Comparison of ENCODE assay signal across 17 cellular contexts in genomic region chr2:68418855-68419254, GRCh38. TPM values are rescaled to one million over a fixed set of nuclear protein-coding genes. Genes with fewer than 3 reads are reported as not detected.
DNase-seq lines count a peak whose midpoint lies in the region; ATAC-seq, FAIRE-seq and TF ChIP-seq lines count a peak whose summit lies in the region.
"Had no signal": no experiment of that assay in that cellular context is flagged by ENCODE, and none has a peak within 500 bp of the region (broad histone marks: within the 10 kb centered on the region; RNA-seq: fewer than 3 reads in every experiment).

No MANE protein-coding gene starts in this region.

- no peaks in the 10 kb centered on the region for H3K9me3 ChIP-seq in neuronal stem cell (replicated peaks in 1 of 2; ENCODE audit: control insufficient read depth in 2 of 2, insufficient read depth in 1 of 2, low read depth in 1 of 2, low read length in 2 of 2)
- H3K9me3 ChIP-seq in smooth muscle cell (replicated peaks; ENCODE audit: low read depth), result no peaks in the 10 kb centered on the region
- H3K9me3 ChIP-seq in CD4-positive, alpha-beta T cell (ENCODE audit: control insufficient read depth, low read length), result no peaks in the 10 kb centered on the region
- H3K9me3 ChIP-seq: left ventricle myocardium inferior, right atrium auricular region had no signal

- intact Hi-C loops in CD4-positive, alpha-beta T cell (cut with DNase I, micrococcal nuclease), result no loop called here

- DNase-seq in GM12892 (ENCODE audit: insufficient read length) (no peak), neuronal stem cell (ENCODE audit: low spot score) (no peak), smooth muscle cell (lab: John Stamatoyannopoulos, UW; ENCODE audit: unreplicated experiment) (no peak)
- DNase-seq in central memory CD8-positive, alpha-beta T cell (ENCODE audit: low spot score in 2 of 2), result no peak
- no peak for DNase-seq in effector CD8-positive, alpha-beta T cell (lab: John Stamatoyannopoulos, UW)
- no peak for DNase-seq in CD4-positive, alpha-beta T cell
- DNase-seq: activated naive CD4-positive, alpha-beta T cell; left ventricle myocardium inferior; naive thymus-derived CD8-positive, alpha-beta T cell; NCI-H2081 treated with DMSO at 0.1 percent for 48 hours; SHP77 treated with DMSO at 0.1 percent for 48 hours; stimulated activated CD4-positive, alpha-beta T cell treated with anti-CD3 and anti-CD28 coated beads, Interleukin-2, amount 100 ng/mL, for 48 hours had no signal

- no peaks in the 10 kb centered on the region for H3K79me1 ChIP-seq in neuronal stem cell (ENCODE audit: low read depth, low read length)

- peaks cover 2% of the 10 kb centered on the region for H3K36me3 Mint-ChIP-seq in central memory CD8-positive, alpha-beta T cell (ENCODE audit: insufficient read depth)
- no peaks in the 10 kb centered on the region for H3K36me3 Mint-ChIP-seq in CD4-positive, alpha-beta T cell (ENCODE audit: low read depth)
- H3K36me3 Mint-ChIP-seq: naive thymus-derived CD8-positive, alpha-beta T cell had no signal

- ATAC-seq in HG03280 (IDR thresholded peaks at IDR 0.05; ENCODE audit: unreplicated experiment), result peak; percentile 49
- no peak for ATAC-seq in central memory CD8-positive, alpha-beta T cell (replicated peaks; ENCODE audit: extremely low read depth, poor library complexity, severe bottlenecking)
- ATAC-seq in HG03097 (IDR thresholded peaks at IDR 0.05; ENCODE audit: low FRiP score, unreplicated experiment), result no peak
- ATAC-seq in CD4-positive, alpha-beta T cell (ENCODE audit: poor library complexity), result no peak
- ATAC-seq: naive thymus-derived CD8-positive, alpha-beta T cell had no signal

- H3K4me1 Mint-ChIP-seq in central memory CD8-positive, alpha-beta T cell, result peaks cover 50% of the 10 kb centered on the region
- no peaks in the 10 kb centered on the region for H3K4me1 Mint-ChIP-seq in CD4-positive, alpha-beta T cell (ENCODE audit: low read depth)

- POLR2A ChIA-PET in CD4-positive, alpha-beta T cell (lab: Charles Lee), result no interaction called here

- no peaks in the 10 kb centered on the region for H3K9me3 Mint-ChIP-seq in central memory CD8-positive, alpha-beta T cell
- no peaks in the 10 kb centered on the region for H3K9me3 Mint-ChIP-seq in CD4-positive, alpha-beta T cell
- H3K9me3 Mint-ChIP-seq: naive thymus-derived CD8-positive, alpha-beta T cell had no signal

- no peak overlapping the region for H3K4ac ChIP-seq in neuronal stem cell (ENCODE audit: low read length)

- H2BK12ac ChIP-seq in neuronal stem cell (ENCODE audit: low read length), result no peak overlapping the region

- H3K4me3 Mint-ChIP-seq in central memory CD8-positive, alpha-beta T cell, result peak overlapping the region; percentile 46
- H3K4me3 Mint-ChIP-seq in CD4-positive, alpha-beta T cell, result no peak overlapping the region

- H3K36me3 ChIP-seq in neuronal stem cell (replicated peaks in 1 of 2; ENCODE audit: control insufficient read depth in 2 of 2, insufficient read depth in 2 of 2, low read length in 2 of 2) (no peaks in the 10 kb centered on the region), smooth muscle cell (ENCODE audit: low read depth) (no peaks in the 10 kb centered on the region)
- H3K36me3 ChIP-seq: left ventricle myocardium inferior, right atrium auricular region had no signal

- CTCF ChIA-PET in CD4-positive, alpha-beta T cell (lab: Charles Lee), result no interaction called here

- no CpG with 5 or more reads among the region's 3 CpGs for WGBS in neuronal stem cell (ENCODE audit: extremely low coverage in 2 of 2, insufficient read length in 2 of 2, insufficient replicate concordance in 1 of 2), 2 donors
- 91% methylated on average over 3 of the region's 3 CpGs for WGBS in smooth muscle cell (ENCODE audit: low lambda C conversion rate)

- H3K9ac ChIP-seq in neuronal stem cell (ENCODE audit: low read depth, low read length, poor library complexity) (no peak overlapping the region), smooth muscle cell (ENCODE audit: low read depth) (no peak overlapping the region)

- TF ChIP-seq CTCF in smooth muscle cell (IDR thresholded peaks at IDR 0.05; ENCODE audit: borderline replicate concordance, insufficient read depth, poor library complexity, severe bottlenecking), result no peak
- TF ChIP-seq CTCF in CD4-positive, alpha-beta T cell (IDR thresholded peaks at IDR 0.05), result no peak

- no peak overlapping the region for H3K14ac ChIP-seq in neuronal stem cell (ENCODE audit: low read length)

- H3K23ac ChIP-seq in neuronal stem cell (ENCODE audit: low read depth, low read length, poor library complexity), result no peak overlapping the region

- peak overlapping the region; percentile 74 for H2AFZ ChIP-seq in neuronal stem cell (ENCODE audit: low read length)
- H2AFZ ChIP-seq in smooth muscle cell (ENCODE audit: low read depth), result no peak overlapping the region

- H4K20me1 ChIP-seq in smooth muscle cell (ENCODE audit: low read depth), result no peaks in the 10 kb centered on the region

- H2AK5ac ChIP-seq in neuronal stem cell (ENCODE audit: low read depth, low read length), result no peak overlapping the region

- no peak overlapping the region for H2BK5ac ChIP-seq in neuronal stem cell (ENCODE audit: low read length)

- no peak for TF ChIP-seq POLR2A in GM12892 (IDR thresholded peaks at IDR 0.05; ENCODE audit: low read depth, low read length)

- H3K4me2 ChIP-seq in neuronal stem cell (ENCODE audit: insufficient read depth, low read length, poor library complexity, severe bottlenecking), result no peak overlapping the region
- H3K4me2 ChIP-seq in smooth muscle cell, result no peak overlapping the region

- H3K27ac ChIP-seq in neuronal stem cell (replicated peaks; ENCODE audit: low read length) (no peak overlapping the region), smooth muscle cell (ENCODE audit: low read depth) (no peak overlapping the region)
- no peak overlapping the region for H3K27ac ChIP-seq in CD4-positive, alpha-beta T cell (ENCODE audit: low read depth, low read length)
- H3K27ac ChIP-seq: left ventricle myocardium inferior, right atrium auricular region had no signal

- no peak overlapping the region for H4K8ac ChIP-seq in neuronal stem cell (ENCODE audit: low read depth, low read length)

- H3K4me3 ChIP-seq in neuronal stem cell (ENCODE audit: low read length in 2 of 2) (no peak overlapping the region), smooth muscle cell (no peak overlapping the region)
- H3K4me3 ChIP-seq: left ventricle myocardium inferior, right atrium auricular region had no signal

- no peak overlapping the region for H2BK15ac ChIP-seq in neuronal stem cell (ENCODE audit: low read length)

- peaks cover 6 to 19% of the 10 kb centered on the region in 2 donors for H3K4me1 ChIP-seq in neuronal stem cell (ENCODE audit: control insufficient read depth in 2 of 2, insufficient read depth in 1 of 2, low read depth in 1 of 2, low read length in 2 of 2)
- no peaks in the 10 kb centered on the region for H3K4me1 ChIP-seq in smooth muscle cell (ENCODE audit: low read depth)

- no peaks in the 10 kb centered on the region for H3K27me3 Mint-ChIP-seq in central memory CD8-positive, alpha-beta T cell
- H3K27me3 Mint-ChIP-seq in CD4-positive, alpha-beta T cell, result no peaks in the 10 kb centered on the region

- peak; percentile 57 for FAIRE-seq in GM12892 (lab: Jason Lieb, UNC)
- FAIRE-seq: bronchial epithelial cell had no signal

- no peaks in the 10 kb centered on the region for H3F3A ChIP-seq in smooth muscle cell (ENCODE audit: low read depth)

- H3K27me3 ChIP-seq in neuronal stem cell (ENCODE audit: control insufficient read depth in 3 of 3, insufficient read depth in 3 of 3, low read depth in 1 of 3, low read length in 3 of 3) (no peaks in the 10 kb centered on the region), smooth muscle cell (ENCODE audit: low read depth) (peaks cover 3% of the 10 kb centered on the region)
- H3K27me3 ChIP-seq in CD4-positive, alpha-beta T cell (ENCODE audit: control insufficient read depth, insufficient read depth, low read length), result no peaks in the 10 kb centered on the region
- H3K27me3 ChIP-seq: right atrium auricular region had no signal

- no peak overlapping the region for H2BK120ac ChIP-seq in neuronal stem cell (ENCODE audit: low read depth, low read length)

- H3K18ac ChIP-seq in neuronal stem cell (ENCODE audit: low read length), result peak overlapping the region; percentile 1

- peak overlapping the region; percentile 77 for H3K27ac Mint-ChIP-seq in central memory CD8-positive, alpha-beta T cell (ENCODE audit: low read depth)
- no peak overlapping the region for H3K27ac Mint-ChIP-seq in CD4-positive, alpha-beta T cell

- H4K91ac ChIP-seq in neuronal stem cell (ENCODE audit: low read depth, low read length, poor library complexity), result no peak overlapping the region

- H3K79me2 ChIP-seq in smooth muscle cell (ENCODE audit: low read depth), result no peaks in the 10 kb centered on the region

RNA-seq across cellular contexts. Expression of gene FBXO48, which starts 48.2 kb away (rescaled TPM):
- polyA plus RNA-seq in GM12892 (2012; ENCODE audit: missing spikeins), result 0.68 TPM
- polyA plus RNA-seq in neuronal stem cell (2013, experiment 1 of 2), result 2.7 TPM
- 2.6 TPM for polyA plus RNA-seq in neuronal stem cell (2013, experiment 2 of 2)
- 0.81 and 1.5 TPM in 2 replicates for total RNA-seq in smooth muscle cell
- polyA plus RNA-seq in smooth muscle cell, result 0.42 and 0.61 TPM in 2 replicates
- total RNA-seq in CD4-positive, alpha-beta T cell, result under 1 TPM; 0.44 to 0.50 TPM

RNA-seq across cellular contexts. Expression of gene APLF, which starts 48.5 kb away (rescaled TPM):
- polyA plus RNA-seq in GM12892 (2012; ENCODE audit: missing spikeins), result 1.9 TPM
- 3.2 TPM for polyA plus RNA-seq in neuronal stem cell (2013, experiment 1 of 2)
- 3.5 TPM for polyA plus RNA-seq in neuronal stem cell (2013, experiment 2 of 2)
- 8.0 and 9.2 TPM in 2 replicates for total RNA-seq in smooth muscle cell
- polyA plus RNA-seq in smooth muscle cell, result 2.6 and 3.4 TPM in 2 replicates
- 1 to 10 TPM; 4.1 to 4.3 TPM for total RNA-seq in CD4-positive, alpha-beta T cell

RNA-seq across cellular contexts. Expression of gene PLEK, which starts 53.8 kb away (rescaled TPM):
- 310 TPM for polyA plus RNA-seq in GM12892 (2012; ENCODE audit: missing spikeins)
- polyA plus RNA-seq in neuronal stem cell (2013, experiment 1 of 2), result 0.01 TPM
- 0.04 TPM for polyA plus RNA-seq in neuronal stem cell (2013, experiment 2 of 2)
- total RNA-seq in smooth muscle cell, result not detected in 2 replicates
- not detected in 2 replicates for polyA plus RNA-seq in smooth muscle cell
- 1 to 10 TPM; 5.3 to 6.3 TPM for total RNA-seq in CD4-positive, alpha-beta T cell
- total RNA-seq: bronchial epithelial cell had no signal
- polyA plus RNA-seq: BJ had no signal
